23 cellular contexts compared by ENCODE assay signal in genomic region chr17:74389094-74389753, GRCh38. TPM values are rescaled to one million over a fixed set of nuclear protein-coding genes. Genes with fewer than 3 reads are reported as not detected.
DNase-seq lines count a peak whose midpoint lies in the region; ATAC-seq, FAIRE-seq and TF ChIP-seq lines count a peak whose summit lies in the region.
"Had no signal": no experiment of that assay in that cellular context is flagged by ENCODE, and none has a peak within 500 bp of the region (broad histone marks: within the 10 kb centered on the region; RNA-seq: fewer than 3 reads in every experiment).

No MANE protein-coding gene starts in this region.

- no peak for TF ChIP-seq POLR2A in A549 (IDR thresholded peaks at IDR 0.05; ENCODE audit: low read length)
- no peak for TF ChIP-seq POLR2A in GM12878 (IDR thresholded peaks at IDR 0.05; ENCODE audit: low read depth, low read length)
- TF ChIP-seq POLR2A in spleen (IDR thresholded peaks at IDR 0.05) = no peak

- no peaks in the 10 kb centered on the region for H3K36me3 Mint-ChIP-seq in progenitor cell of endocrine pancreas (ENCODE audit: insufficient read depth)

- CTCF ChIA-PET in A549 (lab: Yijun Ruan, JAX) = interaction anchor here (1.1 to 2.7 kb wide), 4 partner anchors 10 to 213 kb away, joined by 3 to 27 read pairs (median 4); no protein-coding TSS in a partner anchor
- CTCF ChIA-PET in GM12878 (lab: Yijun Ruan, JAX) = interaction anchor here (1.2 to 1.4 kb wide), 2 partner anchors 10 to 144 kb away, joined by 4 to 5 read pairs; no protein-coding TSS in a partner anchor

- no peak overlapping the region for H2AFZ ChIP-seq in GM12878 (ENCODE audit: control insufficient read depth, low read depth, low read length)

- no peaks in the 10 kb centered on the region for H3K79me2 ChIP-seq in GM12878 (ENCODE audit: control insufficient read depth, insufficient read depth, low read length)

- H3K36me3 ChIP-seq in GM12878 (ENCODE audit: control insufficient read depth in 2 of 2, insufficient read depth in 2 of 2, low read length in 1 of 2) (no peaks in the 10 kb centered on the region), ascending aorta (no peaks in the 10 kb centered on the region), spleen (no peaks in the 10 kb centered on the region)
- H3K36me3 ChIP-seq: BLaER1 had no signal

- RAD21 ChIA-PET in GM12878 (lab: Charles Lee; ENCODE audit: unreplicated experiment) = interaction anchor here (1.2 to 1.5 kb wide), 3 partner anchors 10 to 143 kb away, joined by 4 to 5 read pairs (median 5); no protein-coding TSS in a partner anchor

- peaks cover 11% of the 10 kb centered on the region for H3K4me1 Mint-ChIP-seq in progenitor cell of endocrine pancreas (ENCODE audit: low read depth)

- in situ Hi-C loops in G401 (cut with HindIII; ENCODE audit: low sequenced_read_pairs) = no loop called here
- in situ Hi-C loops in GM12878 (cut with MboI) = no loop called here

- 71% methylated on average over 12 of the region's 12 CpGs for WGBS in A549 (ENCODE audit: missing lambda C conversion rate)
- 30% methylated on average over 12 of the region's 12 CpGs for WGBS in GM12878 (ENCODE audit: insufficient coverage, insufficient replicate concordance, low lambda C conversion rate, missing lambda C conversion rate)
- 67 to 87% (median 72%) methylated on average over 11 to 12 of the region's 12 CpGs for WGBS in spleen, 5 donors

- H3K4me2 ChIP-seq in A549 = no peak overlapping the region
- no peak overlapping the region for H3K4me2 ChIP-seq in GM12878 (ENCODE audit: control insufficient read depth, insufficient read depth)
- H3K4me2 ChIP-seq: BLaER1 had no signal

- peaks cover 4% of the 10 kb centered on the region for H3K27me3 Mint-ChIP-seq in progenitor cell of endocrine pancreas
- H3K27me3 Mint-ChIP-seq: CD4-positive, alpha-beta T cell had no signal

- H3K4me3 ChIP-seq in A549 (no peak overlapping the region), GM12878 (no peak overlapping the region), ascending aorta (no peak overlapping the region), spleen (no peak overlapping the region)
- H3K4me3 ChIP-seq: BLaER1 had no signal

- no peak overlapping the region for H3K27ac ChIP-seq in A549
- H3K27ac ChIP-seq in GM12878 (ENCODE audit: control insufficient read depth, insufficient read depth) = no peak overlapping the region
- no peak overlapping the region for H3K27ac ChIP-seq in ascending aorta
- H3K27ac ChIP-seq in spleen = no peak overlapping the region
- H3K27ac ChIP-seq: BLaER1 had no signal

- DNase-seq in A549 (ENCODE audit: low read depth in 1 of 2, low spot score in 1 of 2) (no peak), G401 (ENCODE audit: low spot score) (peak; percentile 74), GM12878 (ENCODE audit: low read depth, low spot score) (no peak), progenitor cell of endocrine pancreas (ENCODE audit: low spot score, unreplicated experiment) (no peak), ascending aorta (ENCODE audit: low spot score in 2 of 2) (no peak), spleen (no peak), foreskin melanocyte (no peak)
- DNase-seq: CD4-positive, alpha-beta T cell; COR-L47; GDM1; H7; HFFc6; KBM-7; NCI-H1092 treated with DMSO at 0.1 percent for 48 hours; NCI-H1436 treated with DMSO at 0.1 percent for 48 hours; NCI-H1930; NCI-H510A treated with DMSO at 0.1 percent for 48 hours; NCI-H82 had no signal

- TF ChIP-seq CTCF in A549 (IDR thresholded peaks at IDR 0.05) = no peak
- TF ChIP-seq CTCF in GM12878 (IDR thresholded peaks at IDR 0.05 in 2 of 3, conservative IDR thresholded peaks at IDR 0.05 in 1 of 3; ENCODE audit: control insufficient read depth in 2 of 3, extremely low read depth in 1 of 3, insufficient read depth in 1 of 3, low read depth in 3 of 3, low read length in 3 of 3) = no peak
- no peak for TF ChIP-seq CTCF in progenitor cell of endocrine pancreas (IDR thresholded peaks at IDR 0.05; ENCODE audit: unreplicated experiment)
- TF ChIP-seq CTCF in ascending aorta (IDR thresholded peaks at IDR 0.05) = no peak
- TF ChIP-seq CTCF in spleen (IDR thresholded peaks at IDR 0.05 in 8 of 11, conservative IDR thresholded peaks at IDR 0.05 in 3 of 11) = no peak

- no TSS peak for BruUV-seq in GM12878 (replicated peaks; lab: Mats Ljungman, UMichigan)

- POLR2A ChIA-PET in A549 (lab: Yijun Ruan, JAX) = no interaction called here
- POLR2A ChIA-PET in GM12878 (lab: Charles Lee) = interaction anchor here (0.6 kb wide), 1 partner anchor 1091 kb away, joined by 4 read pairs; no protein-coding TSS in a partner anchor

- TF ChIP-seq EP300 in A549 (IDR thresholded peaks at IDR 0.05) (no peak), GM12878 (IDR thresholded peaks at IDR 0.05; ENCODE audit: borderline replicate concordance in 1 of 2, control insufficient read depth in 1 of 2, low read depth in 2 of 2, low read length in 2 of 2) (no peak)

- H3K4me3 Mint-ChIP-seq in progenitor cell of endocrine pancreas (ENCODE audit: low read depth) = no peak overlapping the region
- H3K4me3 Mint-ChIP-seq: CD4-positive, alpha-beta T cell; HFFc6 had no signal

- H3K4me1 ChIP-seq in A549 = no peaks in the 10 kb centered on the region
- no peaks in the 10 kb centered on the region for H3K4me1 ChIP-seq in GM12878 (ENCODE audit: control insufficient read depth, insufficient read depth, low read length)
- H3K4me1 ChIP-seq in ascending aorta = peaks cover 0 to 12% of the 10 kb centered on the region in 2 donors
- H3K4me1 ChIP-seq in spleen = peaks cover 0 to 6% (median 0%) of the 10 kb centered on the region in 6 donors

- no peaks in the 10 kb centered on the region for H4K20me1 ChIP-seq in GM12878 (ENCODE audit: control insufficient read depth, insufficient read depth)
- H4K20me1 ChIP-seq: BLaER1 had no signal

- intact Hi-C loops in GM12878 (cut with micrococcal nuclease; ENCODE audit: unreplicated experiment) = no loop called here
- intact Hi-C loops in ascending aorta (cut with DNase I) = no loop called here
- intact Hi-C loops in spleen (cut with DNase I; ENCODE audit: low total_unique reads) = no loop called here

- SMC1A ChIA-PET in GM12878 (lab: Charles Lee; ENCODE audit: uncharacterized antibody, unreplicated experiment) = interaction anchor here (0.9 kb wide), 1 partner anchor 10 kb away, joined by 6 read pairs; no protein-coding TSS in a partner anchor

- no peak for FAIRE-seq in A549 (lab: Jason Lieb, UNC)
- no peak for FAIRE-seq in GM12878 (lab: Jason Lieb, UNC)
- FAIRE-seq: HepG2, RCC 7860 had no signal

- ATAC-seq in A549 (peak; percentile 27 to 28; a peak in 3 of 6 replicates), GM12878 (0 out of 3 replicates have a peak, but pooled peaks have one; percentile 21), GM21737 (IDR thresholded peaks at IDR 0.05; ENCODE audit: unreplicated experiment) (no peak)
- ATAC-seq: HepG2 had no signal

- no peak for TF ChIP-seq RAD21 in A549 (conservative IDR thresholded peaks at IDR 0.05 in 1 of 2, IDR thresholded peaks at IDR 0.05 in 1 of 2)
- TF ChIP-seq RAD21 in GM12878 (IDR thresholded peaks at IDR 0.05; ENCODE audit: insufficient read depth, low read depth, low read length) = no peak

- H3K27me3 ChIP-seq in GM12878 (replicated peaks in 1 of 2; ENCODE audit: control insufficient read depth in 2 of 2, insufficient read depth in 2 of 2, low read length in 1 of 2) = no peaks in the 10 kb centered on the region
- no peaks in the 10 kb centered on the region for H3K27me3 ChIP-seq in ascending aorta
- H3K27me3 ChIP-seq in spleen (replicated peaks in 1 of 7) = no peaks in the 10 kb centered on the region
- H3K27me3 ChIP-seq: BLaER1 had no signal

- H3K9ac ChIP-seq in GM12878 (ENCODE audit: control insufficient read depth, insufficient read depth, low read length) = no peak overlapping the region
- H3K9ac ChIP-seq: BLaER1 had no signal

- no peaks in the 10 kb centered on the region for H3K9me3 Mint-ChIP-seq in progenitor cell of endocrine pancreas (ENCODE audit: low read depth)
- H3K9me3 Mint-ChIP-seq: CD4-positive, alpha-beta T cell had no signal

- H3K27ac Mint-ChIP-seq in progenitor cell of endocrine pancreas = peak overlapping the region; percentile 69
- H3K27ac Mint-ChIP-seq: CD4-positive, alpha-beta T cell; HFFc6 had no signal

- H3K9me3 ChIP-seq in A549 = no peaks in the 10 kb centered on the region
- H3K9me3 ChIP-seq in GM12878 (replicated peaks; ENCODE audit: control insufficient read depth, insufficient read depth, low read length) = no peaks in the 10 kb centered on the region
- H3K9me3 ChIP-seq in ascending aorta = no peaks in the 10 kb centered on the region
- peaks cover 0 to 3% (median 0%) of the 10 kb centered on the region in 8 donors for H3K9me3 ChIP-seq in spleen

RNA-seq across cellular contexts. Expression of gene GPR142, which starts 21.9 kb away (rescaled TPM):
- polyA plus RNA-seq in A549 (2011; rRNA removed) (not detected in 2 replicates), A549 (2017; fragmentation: RNase III; extraction: RNeasy Plus Mini Kit Qiagen cat#74134 plus additional on column Dnase treatment) (not detected in 3 replicates), GM12878 (2011; rRNA removed) (not detected in 2 replicates), GM12878 (2014; fragmentation: Illumina TruSeq; extraction: Trizol) (not detected in 2 replicates), GM12878 (2014; fragmentation: Nextera tagmentation; extraction: Ambion mirVana) (not detected), GM12878 (2014; rRNA removed) (not detected in 2 replicates), GM12878 (2016; fragmentation: Nextera tagmentation; extraction: Ambion mirVana) (not detected), spleen (under 1 TPM; 0.09 to 0.93 (median 0.18) TPM)
- not detected in 2 replicates for polyA plus RNA-seq in A549 (2012; cell fraction: cytosol; rRNA removed)
- polyA plus RNA-seq in A549 (2012; cell fraction: nucleus; rRNA removed) = 0.05 TPM in 1 of 2 replicates, not detected in the other
- not detected in 2 replicates for polyA minus RNA-seq in A549 (2011; rRNA and poly(A)+ RNA removed)
- not detected in 2 replicates for total RNA-seq in G401 (2014; rRNA removed; shearing (Covaris generic))
- not detected in 2 replicates for total RNA-seq in GM12878 (2013; cell fraction: nucleolus; rRNA removed)
- total RNA-seq in GM12878 (2014; rRNA removed) (not detected in 2 replicates), GM12878 (2014; rRNA removed; fragmentation: Illumina TruSeq; extraction: Trizol) (not detected in 2 replicates), GM12878 (2021) (not detected in 2 replicates), progenitor cell of endocrine pancreas (6.0 and 6.6 TPM in 2 replicates), ascending aorta (not detected), spleen (1 to 10 TPM in 6 of 7 donors, under 1 TPM in 1; 0.85 to 3.1 (median 2.2) TPM)
- not detected for polyA plus RNA-seq in GM12878 (2011; ENCODE audit: low read depth)
- 0.08 TPM in 1 of 2 replicates, not detected in the other for polyA plus RNA-seq in GM12878 (2011; cell fraction: cytosol; rRNA removed)
- not detected in 2 replicates for polyA plus RNA-seq in GM12878 (2011; cell fraction: nucleus; rRNA removed)
- polyA plus RNA-seq in GM12878 (2012) = not detected in 2 replicates
- polyA minus RNA-seq in GM12878 (2011; rRNA and poly(A)+ RNA removed) = not detected in 2 replicates
- polyA minus RNA-seq in GM12878 (2011; cell fraction: cytosol; rRNA and poly(A)+ RNA removed) = not detected in 2 replicates
- not detected in 2 replicates for polyA minus RNA-seq in GM12878 (2011; cell fraction: nucleus; rRNA and poly(A)+ RNA removed)
- total RNA-seq: CD4-positive, alpha-beta T cell; H7; HepG2; HFFc6; OCI-LY7 had no signal
- polyA plus RNA-seq: HepG2 had no signal

RNA-seq across cellular contexts. Expression of gene BTBD17, which starts 27.6 kb away (rescaled TPM):
- polyA plus RNA-seq in A549 (2011; rRNA removed) (not detected in 2 replicates), A549 (2017; fragmentation: RNase III; extraction: RNeasy Plus Mini Kit Qiagen cat#74134 plus additional on column Dnase treatment) (not detected in 3 replicates), GM12878 (2011; rRNA removed) (not detected in 2 replicates), GM12878 (2014; fragmentation: Illumina TruSeq; extraction: Trizol) (not detected in 2 replicates), GM12878 (2014; fragmentation: Nextera tagmentation; extraction: Ambion mirVana) (not detected), GM12878 (2014; rRNA removed) (not detected in 2 replicates), GM12878 (2016; fragmentation: Nextera tagmentation; extraction: Ambion mirVana) (not detected), spleen (under 1 TPM in 1 of 3 donors, not detected in 2; 0.06 TPM)
- polyA plus RNA-seq in A549 (2012; cell fraction: cytosol; rRNA removed) = not detected in 2 replicates
- polyA plus RNA-seq in A549 (2012; cell fraction: nucleus; rRNA removed) = not detected in 2 replicates
- not detected in 2 replicates for polyA minus RNA-seq in A549 (2011; rRNA and poly(A)+ RNA removed)
- not detected in 2 replicates for total RNA-seq in G401 (2014; rRNA removed; shearing (Covaris generic))
- total RNA-seq in GM12878 (2013; cell fraction: nucleolus; rRNA removed) = not detected in 2 replicates
- total RNA-seq in GM12878 (2014; rRNA removed) (not detected in 2 replicates), GM12878 (2014; rRNA removed; fragmentation: Illumina TruSeq; extraction: Trizol) (not detected in 2 replicates), GM12878 (2021) (not detected in 2 replicates), progenitor cell of endocrine pancreas (2.8 and 3.4 TPM in 2 replicates), ascending aorta (not detected), spleen (under 1 TPM in 1 of 7 donors, not detected in 6; 0.51 TPM)
- polyA plus RNA-seq in GM12878 (2011; ENCODE audit: low read depth) = not detected
- polyA plus RNA-seq in GM12878 (2011; cell fraction: cytosol; rRNA removed) = not detected in 2 replicates
- polyA plus RNA-seq in GM12878 (2011; cell fraction: nucleus; rRNA removed) = not detected in 2 replicates
- polyA plus RNA-seq in GM12878 (2012) = not detected in 2 replicates
- not detected in 2 replicates for polyA minus RNA-seq in GM12878 (2011; rRNA and poly(A)+ RNA removed)
- polyA minus RNA-seq in GM12878 (2011; cell fraction: cytosol; rRNA and poly(A)+ RNA removed) = not detected in 2 replicates
- polyA minus RNA-seq in GM12878 (2011; cell fraction: nucleus; rRNA and poly(A)+ RNA removed) = not detected in 2 replicates
- total RNA-seq: CD4-positive, alpha-beta T cell; HepG2; HFFc6; OCI-LY7 had no signal
- polyA plus RNA-seq: HepG2 had no signal

RNA-seq across cellular contexts. Expression of gene GPRC5C, which starts 42.7 kb away (rescaled TPM):
- polyA plus RNA-seq in A549 (2011; rRNA removed) (36.5 and 44.2 TPM in 2 replicates), A549 (2017; fragmentation: RNase III; extraction: RNeasy Plus Mini Kit Qiagen cat#74134 plus additional on column Dnase treatment) (42.4 to 49.2 TPM (median 44.0 TPM) in 3 replicates), GM12878 (2011; rRNA removed) (0.26 and 1.3 TPM in 2 replicates), GM12878 (2014; fragmentation: Illumina TruSeq; extraction: Trizol) (0.35 TPM in 1 of 2 replicates, not detected in the other), GM12878 (2014; fragmentation: Nextera tagmentation; extraction: Ambion mirVana) (under 1 TPM in 1 of 2 experiments, not detected in 1; 0.04 TPM), GM12878 (2014; rRNA removed) (0.14 and 0.66 TPM in 2 replicates), GM12878 (2016; fragmentation: Nextera tagmentation; extraction: Ambion mirVana) (under 1 TPM in 1 of 2 experiments, not detected in 1; 0.96 TPM), spleen (10 to 100 TPM; 11.0 to 19.7 (median 18.9) TPM)
- polyA plus RNA-seq in A549 (2012; cell fraction: cytosol; rRNA removed) = 49.3 and 76.1 TPM in 2 replicates
- polyA plus RNA-seq in A549 (2012; cell fraction: nucleus; rRNA removed) = 79.6 and 118 TPM in 2 replicates
- 47.8 and 50.9 TPM in 2 replicates for polyA minus RNA-seq in A549 (2011; rRNA and poly(A)+ RNA removed)
- 8.7 and 9.4 TPM in 2 replicates for total RNA-seq in G401 (2014; rRNA removed; shearing (Covaris generic))
- 3.2 and 3.6 TPM in 2 replicates for total RNA-seq in GM12878 (2013; cell fraction: nucleolus; rRNA removed)
- total RNA-seq in GM12878 (2014; rRNA removed) (0.16 and 0.73 TPM in 2 replicates), GM12878 (2014; rRNA removed; fragmentation: Illumina TruSeq; extraction: Trizol) (0.28 and 0.31 TPM in 2 replicates), GM12878 (2021) (0.36 and 0.58 TPM in 2 replicates), progenitor cell of endocrine pancreas (182 and 207 TPM in 2 replicates), ascending aorta (29.1 TPM), spleen (10 to 100 TPM; 24.1 to 70.0 (median 36.6) TPM)
- 0.91 TPM for polyA plus RNA-seq in GM12878 (2011; ENCODE audit: low read depth)
- 1.2 and 1.5 TPM in 2 replicates for polyA plus RNA-seq in GM12878 (2011; cell fraction: cytosol; rRNA removed)
- polyA plus RNA-seq in GM12878 (2011; cell fraction: nucleus; rRNA removed) = 1.7 and 2.8 TPM in 2 replicates
- polyA plus RNA-seq in GM12878 (2012) = 1.9 and 2.1 TPM in 2 replicates
- 0.37 and 1.3 TPM in 2 replicates for polyA minus RNA-seq in GM12878 (2011; rRNA and poly(A)+ RNA removed)
- polyA minus RNA-seq in GM12878 (2011; cell fraction: cytosol; rRNA and poly(A)+ RNA removed) = 0.67 and 1.0 TPM in 2 replicates
- 0.48 and 1.2 TPM in 2 replicates for polyA minus RNA-seq in GM12878 (2011; cell fraction: nucleus; rRNA and poly(A)+ RNA removed)
- total RNA-seq: CD4-positive, alpha-beta T cell; HFFc6 had no signal
